Comparison of ENCODE assay signal across 18 cellular contexts in the genomic region with DNA sequence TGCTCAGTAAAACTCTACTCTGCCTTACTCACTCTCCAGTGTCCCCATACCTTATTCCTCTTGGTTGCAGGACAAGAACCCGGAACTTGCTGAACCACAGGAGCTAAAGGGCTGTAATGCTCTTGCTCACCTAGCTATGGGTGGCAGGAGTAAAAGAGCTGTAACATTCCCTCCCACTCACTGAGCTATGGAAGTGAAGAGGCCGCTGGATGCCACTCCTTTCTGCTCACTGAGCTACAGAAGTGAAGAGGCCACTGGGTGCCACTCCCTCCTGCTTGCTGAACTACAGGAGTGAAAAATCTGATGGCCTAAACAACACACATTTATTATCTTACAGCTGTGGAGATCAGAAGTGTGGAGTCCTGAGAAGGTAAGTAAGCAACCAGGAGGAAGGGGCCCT. TPM values are rescaled to one million over a fixed set of nuclear protein-coding genes. Genes with fewer than 3 reads are reported as not detected.
DNase-seq lines count a peak whose midpoint lies in the region; ATAC-seq and TF ChIP-seq lines count a peak whose summit lies in the region.
"Had no signal": no experiment of that assay in that cellular context is flagged by ENCODE, and none has a peak within 500 bp of the region (broad histone marks: within the 10 kb centered on the region; RNA-seq: fewer than 3 reads in every experiment).

No MANE protein-coding gene starts in this region.

- no peaks in the 10 kb centered on the region for H3K36me3 ChIP-seq in CD8-positive, alpha-beta T cell (ENCODE audit: insufficient read depth, low read length)
- H3K36me3 ChIP-seq in left lung = no peaks in the 10 kb centered on the region

- POLR2A ChIA-PET in CD8-positive, alpha-beta T cell (lab: Charles Lee) = no interaction called here

- H3K36me3 Mint-ChIP-seq in CD8-positive, alpha-beta T cell = no peaks in the 10 kb centered on the region
- no peaks in the 10 kb centered on the region for H3K36me3 Mint-ChIP-seq in stimulated activated naive B cell treated with anti-CD40 and anti-IgM and Interleukin-4, amounts not matched to agents 10 μg/mL and 1 μg/mL and 100 μg/mL, for 72 hours
- H3K36me3 Mint-ChIP-seq: CD4-positive, alpha-beta memory T cell had no signal

- no peak overlapping the region for H3K4me3 ChIP-seq in CD8-positive, alpha-beta T cell (ENCODE audit: low read depth, low read length)
- no peak overlapping the region for H3K4me3 ChIP-seq in left lung
- H3K4me3 ChIP-seq: K562 had no signal

- peak overlapping the region; percentile 3 for H3K27ac Mint-ChIP-seq in CD8-positive, alpha-beta T cell
- no peak overlapping the region for H3K27ac Mint-ChIP-seq in stimulated activated naive B cell treated with anti-CD40 and anti-IgM and Interleukin-4, amounts not matched to agents 10 μg/mL and 1 μg/mL and 100 μg/mL, for 72 hours
- H3K27ac Mint-ChIP-seq: CD4-positive, alpha-beta memory T cell; HFFc6 had no signal

- no peaks in the 10 kb centered on the region for H3K4me1 ChIP-seq in CD8-positive, alpha-beta T cell (ENCODE audit: insufficient read depth, low read length)
- no peaks in the 10 kb centered on the region for H3K4me1 ChIP-seq in left lung

- CTCF ChIA-PET in CD8-positive, alpha-beta T cell (lab: Charles Lee) = interaction anchor here (2.0 kb wide), 1 partner anchor 13 kb away, joined by 7 read pairs; no protein-coding TSS in a partner anchor

- H3K27me3 ChIP-seq in CD8-positive, alpha-beta T cell (ENCODE audit: insufficient read depth, low read length) = no peaks in the 10 kb centered on the region
- H3K27me3 ChIP-seq in left lung = no peaks in the 10 kb centered on the region

- intact Hi-C loops in CD8-positive, alpha-beta T cell (cut with DNase I, micrococcal nuclease) = no loop called here
- intact Hi-C loops in left lung (cut with DNase I) = no loop called here

- H3K27me3 Mint-ChIP-seq in CD8-positive, alpha-beta T cell (ENCODE audit: low read depth) = peaks cover 4% of the 10 kb centered on the region
- H3K27me3 Mint-ChIP-seq in stimulated activated naive B cell treated with anti-CD40 and anti-IgM and Interleukin-4, amounts not matched to agents 10 μg/mL and 1 μg/mL and 100 μg/mL, for 72 hours = peaks cover 3 to 18% of the 10 kb centered on the region in 2 donors

- no peaks in the 10 kb centered on the region for H3K9me3 ChIP-seq in CD8-positive, alpha-beta T cell (ENCODE audit: low read length)
- no peaks in the 10 kb centered on the region for H3K9me3 ChIP-seq in left lung

- H3K4me1 Mint-ChIP-seq in CD8-positive, alpha-beta T cell (ENCODE audit: low read depth) = no peaks in the 10 kb centered on the region
- peaks cover 0 to 6% of the 10 kb centered on the region in 2 donors for H3K4me1 Mint-ChIP-seq in stimulated activated naive B cell treated with anti-CD40 and anti-IgM and Interleukin-4, amounts not matched to agents 10 μg/mL and 1 μg/mL and 100 μg/mL, for 72 hours

- ATAC-seq in CD8-positive, alpha-beta T cell = no peak
- ATAC-seq in left lung (peak; percentile 82), HG02763 (IDR thresholded peaks at IDR 0.05; ENCODE audit: unreplicated experiment) (no peak)
- ATAC-seq in stimulated activated naive B cell treated with anti-CD40 and anti-IgM and Interleukin-4, amounts not matched to agents 10 μg/mL and 1 μg/mL and 100 μg/mL, for 72 hours (replicated peaks) = no peak
- ATAC-seq: HCT116, K562 had no signal

- no peak overlapping the region for H3K27ac ChIP-seq in CD8-positive, alpha-beta T cell (ENCODE audit: low read depth, low read length)
- H3K27ac ChIP-seq in left lung = no peak overlapping the region
- H3K27ac ChIP-seq: C4-2B had no signal

- no peak for TF ChIP-seq CTCF in CD8-positive, alpha-beta T cell (IDR thresholded peaks at IDR 0.05)
- no peak for TF ChIP-seq CTCF in left lung (IDR thresholded peaks at IDR 0.05)

- no peak overlapping the region for H3K4me3 Mint-ChIP-seq in CD8-positive, alpha-beta T cell
- no peak overlapping the region for H3K4me3 Mint-ChIP-seq in stimulated activated naive B cell treated with anti-CD40 and anti-IgM and Interleukin-4, amounts not matched to agents 10 μg/mL and 1 μg/mL and 100 μg/mL, for 72 hours
- H3K4me3 Mint-ChIP-seq: CD4-positive, alpha-beta memory T cell; HFFc6 had no signal

- no peaks in the 10 kb centered on the region for H3K9me3 Mint-ChIP-seq in CD8-positive, alpha-beta T cell
- peaks cover 2 to 3% of the 10 kb centered on the region in 2 donors for H3K9me3 Mint-ChIP-seq in stimulated activated naive B cell treated with anti-CD40 and anti-IgM and Interleukin-4, amounts not matched to agents 10 μg/mL and 1 μg/mL and 100 μg/mL, for 72 hours
- H3K9me3 Mint-ChIP-seq: CD4-positive, alpha-beta memory T cell; HFFc6 had no signal

- no peak for DNase-seq in CD8-positive, alpha-beta T cell
- peak; percentile 38 for DNase-seq in SW480 (ENCODE audit: low spot score)
- DNase-seq in left lung = no peak
- no peak for DNase-seq in stimulated activated naive B cell treated with anti-CD40 and anti-IgM and Interleukin-4, amounts not matched to agents 10 μg/mL and 1 μg/mL and 100 μg/mL, for 72 hours
- no peak for DNase-seq in AML-193 (lab: John Stamatoyannopoulos, UW)
- DNase-seq: ACHN; Calu3; CD4-positive, alpha-beta memory T cell; DMS79 treated with DMSO at 0.1 percent for 48 hours; GF-D8; GOT3; H7; HFFc6; IMR-90 had no signal

RNA-seq across cellular contexts. Expression of a gene that starts 17.5 kb away (rescaled TPM):
- 10 to 100 TPM; 61.7 to 74.4 TPM for total RNA-seq in CD8-positive, alpha-beta T cell
- total RNA-seq in left lung = 10 to 100 TPM; 80.9 to 87.6 TPM

RNA-seq across cellular contexts. Expression of a gene that starts 54.6 kb away (rescaled TPM):
- total RNA-seq in CD8-positive, alpha-beta T cell = 10 to 100 TPM; 24.5 to 25.0 TPM
- 10 to 100 TPM; 25.5 to 29.9 TPM for total RNA-seq in left lung
